21 cellular contexts compared by ENCODE assay signal in the genomic region with DNA sequence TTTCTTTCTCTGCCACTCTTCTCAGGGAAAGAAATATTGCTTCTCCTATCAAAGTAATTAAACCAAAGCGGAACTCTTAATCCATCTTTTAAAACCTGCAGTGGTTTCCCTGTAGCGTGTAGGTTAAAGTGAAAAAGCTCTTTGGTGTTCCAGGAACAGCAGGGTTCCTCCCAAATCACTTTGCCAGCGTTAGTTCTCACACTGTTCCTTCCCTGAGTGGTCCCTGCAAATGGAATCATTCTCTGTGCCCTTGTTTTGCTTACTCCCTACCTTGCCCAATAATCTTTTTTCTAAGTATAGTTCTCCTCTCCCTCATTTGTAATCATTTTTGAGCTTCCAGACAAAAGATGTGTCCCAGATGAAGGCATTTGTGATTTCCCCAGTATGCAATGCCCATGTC.
"Had no signal": no experiment of that assay in that cellular context is flagged by ENCODE, and none has a peak within 500 bp of the region (broad histone marks: within the 10 kb centered on the region; RNA-seq: fewer than 3 reads in every experiment).

No MANE protein-coding gene starts in this region.

- H3K4me3 ChIP-seq: MG63, SJSA1, SK-N-MC had no signal

- DNase-seq: KBM-7, MG63, NCI-H1092, NCI-H1105 treated with DMSO at 0.1 percent for 48 hours, NCI-H1417 treated with DMSO at 0.1 percent for 48 hours, NCI-H146, NCI-H1694 treated with DMSO at 0.1 percent for 48 hours, NCI-H1930, NCI-H2081 treated with DMSO at 0.1 percent for 48 hours, NCI-H2171, NCI-H226, NCI-H446, NCI-H510A, NCI-H524 treated with DMSO at 0.1 percent for 48 hours, NCI-H69, NCI-H774, Right ventricle myocardium superior, RPMI8226, SIG-M5 had no signal

- H3K27ac ChIP-seq: SJSA1, SK-N-MC had no signal

- H3K36me3 ChIP-seq: MG63, SJSA1 had no signal

- H3K9me3 ChIP-seq: MG63, SJSA1 had no signal

- H3K4me1 ChIP-seq: SJSA1 had no signal
